In the genomic region with DNA sequence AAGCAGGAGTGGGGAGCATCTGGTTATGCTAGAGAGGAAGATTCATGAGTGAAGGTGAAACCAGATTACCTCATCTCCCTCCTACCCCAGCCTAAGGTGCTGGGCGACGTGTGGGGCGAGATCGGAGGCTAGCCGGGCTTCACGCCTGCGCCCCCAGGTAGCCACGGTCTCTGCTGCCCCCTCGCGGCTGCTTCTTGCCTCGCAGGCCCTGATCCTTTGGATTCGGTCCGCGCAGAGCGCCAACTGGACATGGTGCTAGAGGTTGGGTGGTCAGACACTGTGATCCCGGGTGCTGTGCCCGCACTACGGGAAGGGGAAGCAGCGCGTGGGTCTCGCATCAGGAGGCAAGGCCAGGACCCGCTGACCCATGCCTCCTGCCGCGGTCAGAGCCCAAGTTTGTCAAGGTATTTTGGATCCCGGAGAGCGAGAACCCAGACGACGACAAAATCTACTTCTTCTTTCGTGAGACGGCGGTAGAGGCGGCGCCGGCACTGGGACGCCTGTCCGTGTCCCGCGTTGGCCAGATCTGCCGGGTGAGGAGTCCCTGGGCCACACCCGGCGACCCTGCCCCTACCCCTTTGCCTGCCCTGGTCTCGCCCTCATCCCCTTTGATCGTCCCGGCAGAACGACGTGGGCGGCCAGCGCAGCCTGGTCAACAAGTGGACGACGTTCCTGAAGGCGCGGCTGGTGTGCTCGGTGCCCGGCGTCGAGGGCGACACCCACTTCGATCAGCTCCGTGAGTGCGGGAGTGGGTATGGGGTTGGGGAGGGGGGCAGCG, we compare ENCODE assay signal across 1 cellular context.
TF ChIP-seq lines count a peak whose summit lies in the region.

No MANE protein-coding gene starts in this region.

TF ChIP-seq in HepG2, 621 proteins besides CTCF, POLR2A, EP300 and RAD21 (continued from another document and continues in another):
- TF ChIP-seq, protein P1, sequence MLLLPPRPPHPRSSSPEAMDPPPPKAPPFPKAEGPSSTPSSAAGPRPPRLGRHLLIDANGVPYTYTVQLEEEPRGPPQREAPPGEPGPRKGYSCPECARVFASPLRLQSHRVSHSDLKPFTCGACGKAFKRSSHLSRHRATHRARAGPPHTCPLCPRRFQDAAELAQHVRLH (CRISPR knock-in tag; IDR thresholded peaks at IDR 0.05; ENCODE audit: borderline replicate concordance, low read depth), result peak; percentile 72; the same call in 1 of the 2 replicates
- no peak for TF ChIP-seq ZSCAN31 (CRISPR knock-in tag; IDR thresholded peaks at IDR 0.05; ENCODE audit: low read depth)
- TF ChIP-seq, protein P2, sequence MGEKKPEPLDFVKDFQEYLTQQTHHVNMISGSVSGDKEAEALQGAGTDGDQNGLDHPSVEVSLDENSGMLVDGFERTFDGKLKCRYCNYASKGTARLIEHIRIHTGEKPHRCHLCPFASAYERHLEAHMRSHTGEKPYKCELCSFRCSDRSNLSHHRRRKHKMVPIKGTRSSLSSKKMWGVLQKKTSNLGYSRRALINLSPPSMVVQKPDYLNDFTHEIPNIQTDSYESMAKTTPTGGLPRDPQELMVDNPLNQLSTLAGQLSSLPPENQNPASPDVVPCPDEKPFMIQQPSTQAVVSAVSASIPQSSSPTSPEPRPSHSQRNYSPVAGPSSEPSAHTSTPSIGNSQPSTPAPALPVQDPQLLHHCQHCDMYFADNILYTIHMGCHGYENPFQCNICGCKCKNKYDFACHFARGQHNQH (CRISPR knock-in tag; IDR thresholded peaks at IDR 0.05), result peak; percentile 56
- TF ChIP-seq ATF7 (IDR thresholded peaks at IDR 0.05), result peak; percentile 42; the same call in 1 of the 2 replicates
- 0 out of 2 replicates have a peak, but pooled peaks have one; percentile 7 for TF ChIP-seq ATF7 (CRISPR knock-in tag; IDR thresholded peaks at IDR 0.05)
- TF ChIP-seq HNRNPK (IDR thresholded peaks at IDR 0.05; ENCODE audit: low read depth, low read length, poor library complexity, severe bottlenecking), result peak; percentile 38
- no peak for TF ChIP-seq JUNB (CRISPR knock-in tag; IDR thresholded peaks at IDR 0.05; ENCODE audit: borderline replicate concordance)
- TF ChIP-seq, protein P3, sequence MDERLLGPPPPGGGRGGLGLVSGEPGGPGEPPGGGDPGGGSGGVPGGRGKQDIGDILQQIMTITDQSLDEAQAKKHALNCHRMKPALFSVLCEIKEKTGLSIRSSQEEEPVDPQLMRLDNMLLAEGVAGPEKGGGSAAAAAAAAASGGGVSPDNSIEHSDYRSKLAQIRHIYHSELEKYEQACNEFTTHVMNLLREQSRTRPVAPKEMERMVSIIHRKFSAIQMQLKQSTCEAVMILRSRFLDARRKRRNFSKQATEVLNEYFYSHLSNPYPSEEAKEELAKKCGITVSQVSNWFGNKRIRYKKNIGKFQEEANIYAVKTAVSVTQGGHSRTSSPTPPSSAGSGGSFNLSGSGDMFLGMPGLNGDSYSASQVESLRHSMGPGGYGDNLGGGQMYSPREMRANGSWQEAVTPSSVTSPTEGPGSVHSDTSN (CRISPR knock-in tag; IDR thresholded peaks at IDR 0.05), result no peak
- no peak for TF ChIP-seq SOX13 (IDR thresholded peaks at IDR 0.05)
- peak in 1 of 2 experiments; percentile 28; a peak in 2 of 4 replicates for TF ChIP-seq SOX13 (CRISPR knock-in tag; conservative IDR thresholded peaks at IDR 0.05 in 1 of 2, IDR thresholded peaks at IDR 0.05 in 1 of 2)
- peak; percentile 81 for TF ChIP-seq ZSCAN25 (CRISPR knock-in tag; IDR thresholded peaks at IDR 0.05)
- TF ChIP-seq MTF1 (CRISPR knock-in tag; IDR thresholded peaks at IDR 0.05), result no peak
- TF ChIP-seq CEBPG (CRISPR knock-in tag; IDR thresholded peaks at IDR 0.05), result 0 out of 2 replicates have a peak, but pooled peaks have one; percentile 19
- peak; percentile 71; the same call in 1 of the 2 replicates for TF ChIP-seq MED1 (CRISPR knock-in tag; IDR thresholded peaks at IDR 0.05)
- TF ChIP-seq, protein P4, sequence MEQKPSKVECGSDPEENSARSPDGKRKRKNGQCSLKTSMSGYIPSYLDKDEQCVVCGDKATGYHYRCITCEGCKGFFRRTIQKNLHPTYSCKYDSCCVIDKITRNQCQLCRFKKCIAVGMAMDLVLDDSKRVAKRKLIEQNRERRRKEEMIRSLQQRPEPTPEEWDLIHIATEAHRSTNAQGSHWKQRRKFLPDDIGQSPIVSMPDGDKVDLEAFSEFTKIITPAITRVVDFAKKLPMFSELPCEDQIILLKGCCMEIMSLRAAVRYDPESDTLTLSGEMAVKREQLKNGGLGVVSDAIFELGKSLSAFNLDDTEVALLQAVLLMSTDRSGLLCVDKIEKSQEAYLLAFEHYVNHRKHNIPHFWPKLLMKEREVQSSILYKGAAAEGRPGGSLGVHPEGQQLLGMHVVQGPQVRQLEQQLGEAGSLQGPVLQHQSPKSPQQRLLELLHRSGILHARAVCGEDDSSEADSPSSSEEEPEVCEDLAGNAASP (CRISPR knock-in tag; IDR thresholded peaks at IDR 0.05; ENCODE audit: borderline replicate concordance), result peak; percentile 64; the same call in 1 of the 2 replicates
- TF ChIP-seq HNRNPUL1 (IDR thresholded peaks at IDR 0.05; ENCODE audit: low read depth, low read length), result no peak
- TF ChIP-seq NFKB2 (CRISPR knock-in tag; IDR thresholded peaks at IDR 0.05; ENCODE audit: borderline replicate concordance), result no peak
- TF ChIP-seq, protein P5, sequence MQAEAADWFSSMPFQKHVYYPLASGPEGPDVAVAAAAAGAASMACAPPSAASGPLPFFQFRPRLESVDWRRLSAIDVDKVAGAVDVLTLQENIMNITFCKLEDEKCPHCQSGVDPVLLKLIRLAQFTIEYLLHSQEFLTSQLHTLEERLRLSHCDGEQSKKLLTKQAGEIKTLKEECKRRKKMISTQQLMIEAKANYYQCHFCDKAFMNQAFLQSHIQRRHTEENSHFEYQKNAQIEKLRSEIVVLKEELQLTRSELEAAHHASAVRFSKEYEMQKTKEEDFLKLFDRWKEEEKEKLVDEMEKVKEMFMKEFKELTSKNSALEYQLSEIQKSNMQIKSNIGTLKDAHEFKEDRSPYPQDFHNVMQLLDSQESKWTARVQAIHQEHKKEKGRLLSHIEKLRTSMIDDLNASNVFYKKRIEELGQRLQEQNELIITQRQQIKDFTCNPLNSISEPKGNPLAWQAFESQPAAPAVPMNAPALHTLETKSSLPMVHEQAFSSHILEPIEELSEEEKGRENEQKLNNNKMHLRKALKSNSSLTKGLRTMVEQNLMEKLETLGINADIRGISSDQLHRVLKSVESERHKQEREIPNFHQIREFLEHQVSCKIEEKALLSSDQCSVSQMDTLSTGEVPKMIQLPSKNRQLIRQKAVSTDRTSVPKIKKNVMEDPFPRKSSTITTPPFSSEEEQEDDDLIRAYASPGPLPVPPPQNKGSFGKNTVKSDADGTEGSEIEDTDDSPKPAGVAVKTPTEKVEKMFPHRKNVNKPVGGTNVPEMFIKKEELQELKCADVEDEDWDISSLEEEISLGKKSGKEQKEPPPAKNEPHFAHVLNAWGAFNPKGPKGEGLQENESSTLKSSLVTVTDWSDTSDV (CRISPR knock-in tag; IDR thresholded peaks at IDR 0.05), result no peak
- TF ChIP-seq ZNF891 (CRISPR knock-in tag; IDR thresholded peaks at IDR 0.05), result peak; percentile 43; the same call in 1 of the 2 replicates
- TF ChIP-seq ZFY (CRISPR knock-in tag; IDR thresholded peaks at IDR 0.05), result no peak
- TF ChIP-seq, protein P6, sequence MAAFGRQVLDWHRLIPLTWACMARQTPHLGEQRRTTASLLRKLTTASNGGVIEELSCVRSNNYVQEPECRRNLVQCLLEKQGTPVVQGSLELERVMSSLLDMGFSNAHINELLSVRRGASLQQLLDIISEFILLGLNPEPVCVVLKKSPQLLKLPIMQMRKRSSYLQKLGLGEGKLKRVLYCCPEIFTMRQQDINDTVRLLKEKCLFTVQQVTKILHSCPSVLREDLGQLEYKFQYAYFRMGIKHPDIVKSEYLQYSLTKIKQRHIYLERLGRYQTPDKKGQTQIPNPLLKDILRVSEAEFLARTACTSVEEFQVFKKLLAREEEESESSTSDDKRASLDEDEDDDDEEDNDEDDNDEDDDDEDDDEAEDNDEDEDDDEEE (CRISPR knock-in tag; IDR thresholded peaks at IDR 0.05), result 0 out of 2 replicates have a peak, but pooled peaks have one; percentile 42
- peak; percentile 99 for TF ChIP-seq ZBTB38 (CRISPR knock-in tag; IDR thresholded peaks at IDR 0.05)
- no peak for TF ChIP-seq AGO1 (IDR thresholded peaks at IDR 0.05; ENCODE audit: low read depth, low read length, poor library complexity, severe bottlenecking)
- 0 out of 2 replicates have a peak, but pooled peaks have one; percentile 36 for TF ChIP-seq PPARG (CRISPR knock-in tag; conservative IDR thresholded peaks at IDR 0.05)
- no peak for TF ChIP-seq ZNF552 (CRISPR knock-in tag; IDR thresholded peaks at IDR 0.05; ENCODE audit: borderline replicate concordance)
- TF ChIP-seq ZSCAN21 (CRISPR knock-in tag; IDR thresholded peaks at IDR 0.05; ENCODE audit: borderline replicate concordance), result peak; percentile 65; the same call in 1 of the 2 replicates
- no peak for TF ChIP-seq GATA4 (IDR thresholded peaks at IDR 0.05; ENCODE audit: borderline replicate concordance, low read depth)
- TF ChIP-seq TBX2 (CRISPR knock-in tag; IDR thresholded peaks at IDR 0.05; ENCODE audit: borderline replicate concordance), result peak; percentile 61; the same call in 1 of the 2 replicates
- TF ChIP-seq HDAC2 (CRISPR knock-in tag; IDR thresholded peaks at IDR 0.05), result peak; percentile 73
- TF ChIP-seq ELF1 (CRISPR knock-in tag; IDR thresholded peaks at IDR 0.05), result 0 out of 2 replicates have a peak, but pooled peaks have one; percentile 41
- TF ChIP-seq XRCC5 (optimal IDR thresholded peaks at IDR 0.05; ENCODE audit: low read length), result peak; percentile 37
- no peak for TF ChIP-seq AKAP8 (CRISPR knock-in tag; IDR thresholded peaks at IDR 0.05)
- no peak for TF ChIP-seq RBM39 (IDR thresholded peaks at IDR 0.05; ENCODE audit: low read depth, low read length, poor library complexity, severe bottlenecking)
- TF ChIP-seq, protein P7, sequence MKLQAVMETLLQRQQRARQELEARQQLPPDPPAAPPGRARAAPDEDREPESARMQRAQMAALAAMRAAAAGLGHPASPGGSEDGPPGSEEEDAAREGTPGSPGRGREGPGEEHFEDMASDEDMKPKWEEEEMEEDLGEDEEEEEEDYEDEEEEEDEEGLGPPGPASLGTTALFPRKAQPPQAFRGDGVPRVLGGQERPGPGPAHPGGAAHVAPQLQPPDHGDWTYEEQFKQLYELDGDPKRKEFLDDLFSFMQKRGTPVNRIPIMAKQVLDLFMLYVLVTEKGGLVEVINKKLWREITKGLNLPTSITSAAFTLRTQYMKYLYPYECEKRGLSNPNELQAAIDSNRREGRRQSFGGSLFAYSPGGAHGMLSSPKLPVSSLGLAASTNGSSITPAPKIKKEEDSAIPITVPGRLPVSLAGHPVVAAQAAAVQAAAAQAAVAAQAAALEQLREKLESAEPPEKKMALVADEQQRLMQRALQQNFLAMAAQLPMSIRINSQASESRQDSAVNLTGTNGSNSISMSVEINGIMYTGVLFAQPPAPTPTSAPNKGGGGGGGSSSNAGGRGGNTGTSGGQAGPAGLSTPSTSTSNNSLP (IDR thresholded peaks at IDR 0.05; ENCODE audit: low read depth, low read length), result no peak
- TF ChIP-seq, protein P8, sequence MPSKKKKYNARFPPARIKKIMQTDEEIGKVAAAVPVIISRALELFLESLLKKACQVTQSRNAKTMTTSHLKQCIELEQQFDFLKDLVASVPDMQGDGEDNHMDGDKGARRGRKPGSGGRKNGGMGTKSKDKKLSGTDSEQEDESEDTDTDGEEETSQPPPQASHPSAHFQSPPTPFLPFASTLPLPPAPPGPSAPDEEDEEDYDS (CRISPR knock-in tag; IDR thresholded peaks at IDR 0.05), result 0 out of 2 replicates have a peak, but pooled peaks have one; percentile 27
- no peak for TF ChIP-seq MAF1 (CRISPR knock-in tag; IDR thresholded peaks at IDR 0.05; ENCODE audit: borderline replicate concordance)
- no peak for TF ChIP-seq REL (CRISPR knock-in tag; conservative IDR thresholded peaks at IDR 0.05)
- TF ChIP-seq CENPT (CRISPR knock-in tag; IDR thresholded peaks at IDR 0.05; ENCODE audit: low read depth), result no peak; the same call in 1 of the 2 replicates
- no peak for TF ChIP-seq NFATC3 (CRISPR knock-in tag; IDR thresholded peaks at IDR 0.05)
- TF ChIP-seq STAG1 (CRISPR knock-in tag; IDR thresholded peaks at IDR 0.05), result peak; percentile 97
- TF ChIP-seq THAP11 (CRISPR knock-in tag; IDR thresholded peaks at IDR 0.05), result peak; percentile 71; the same call in 1 of the 2 replicates
- TF ChIP-seq ZBTB1 (CRISPR knock-in tag; IDR thresholded peaks at IDR 0.05; ENCODE audit: borderline replicate concordance), result no peak
- peak; percentile 40; the same call in 1 of the 2 replicates for TF ChIP-seq ETV5 (CRISPR knock-in tag; IDR thresholded peaks at IDR 0.05; ENCODE audit: borderline replicate concordance)
- TF ChIP-seq ZFP41 (CRISPR knock-in tag; IDR thresholded peaks at IDR 0.05; ENCODE audit: borderline replicate concordance), result no peak; the same call in 1 of the 2 replicates
- TF ChIP-seq TBX3 (IDR thresholded peaks at IDR 0.05; ENCODE audit: borderline replicate concordance), result peak; percentile 50; the same call in 1 of the 2 replicates
- TF ChIP-seq, protein P9, sequence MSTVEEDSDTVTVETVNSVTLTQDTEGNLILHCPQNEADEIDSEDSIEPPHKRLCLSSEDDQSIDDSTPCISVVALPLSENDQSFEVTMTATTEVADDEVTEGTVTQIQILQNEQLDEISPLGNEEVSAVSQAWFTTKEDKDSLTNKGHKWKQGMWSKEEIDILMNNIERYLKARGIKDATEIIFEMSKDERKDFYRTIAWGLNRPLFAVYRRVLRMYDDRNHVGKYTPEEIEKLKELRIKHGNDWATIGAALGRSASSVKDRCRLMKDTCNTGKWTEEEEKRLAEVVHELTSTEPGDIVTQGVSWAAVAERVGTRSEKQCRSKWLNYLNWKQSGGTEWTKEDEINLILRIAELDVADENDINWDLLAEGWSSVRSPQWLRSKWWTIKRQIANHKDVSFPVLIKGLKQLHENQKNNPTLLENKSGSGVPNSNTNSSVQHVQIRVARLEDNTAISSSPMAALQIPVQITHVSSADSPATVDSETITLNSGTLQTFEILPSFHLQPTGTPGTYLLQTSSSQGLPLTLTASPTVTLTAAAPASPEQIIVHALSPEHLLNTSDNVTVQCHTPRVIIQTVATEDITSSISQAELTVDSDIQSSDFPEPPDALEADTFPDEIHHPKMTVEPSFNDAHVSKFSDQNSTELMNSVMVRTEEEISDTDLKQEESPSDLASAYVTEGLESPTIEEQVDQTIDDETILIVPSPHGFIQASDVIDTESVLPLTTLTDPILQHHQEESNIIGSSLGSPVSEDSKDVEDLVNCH (CRISPR knock-in tag; IDR thresholded peaks at IDR 0.05), result no peak
- TF ChIP-seq ZNF792 (CRISPR knock-in tag; IDR thresholded peaks at IDR 0.05), result peak; percentile 96
- 0 out of 2 replicates have a peak, but pooled peaks have one; percentile 53 for TF ChIP-seq KDM5A (IDR thresholded peaks at IDR 0.05; ENCODE audit: borderline replicate concordance, low read length)
- TF ChIP-seq BCL6 (CRISPR knock-in tag; IDR thresholded peaks at IDR 0.05), result peak; percentile 45; the same call in 1 of the 2 replicates
- TF ChIP-seq RBM22 (optimal IDR thresholded peaks at IDR 0.05; ENCODE audit: low read length), result peak; percentile 80
- no peak for TF ChIP-seq TCF7L2 (IDR thresholded peaks at IDR 0.05; ENCODE audit: low read depth, low read length)
- TF ChIP-seq, protein P10, sequence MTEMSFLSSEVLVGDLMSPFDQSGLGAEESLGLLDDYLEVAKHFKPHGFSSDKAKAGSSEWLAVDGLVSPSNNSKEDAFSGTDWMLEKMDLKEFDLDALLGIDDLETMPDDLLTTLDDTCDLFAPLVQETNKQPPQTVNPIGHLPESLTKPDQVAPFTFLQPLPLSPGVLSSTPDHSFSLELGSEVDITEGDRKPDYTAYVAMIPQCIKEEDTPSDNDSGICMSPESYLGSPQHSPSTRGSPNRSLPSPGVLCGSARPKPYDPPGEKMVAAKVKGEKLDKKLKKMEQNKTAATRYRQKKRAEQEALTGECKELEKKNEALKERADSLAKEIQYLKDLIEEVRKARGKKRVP (CRISPR knock-in tag; IDR thresholded peaks at IDR 0.05), result no peak
- TF ChIP-seq, protein P11, sequence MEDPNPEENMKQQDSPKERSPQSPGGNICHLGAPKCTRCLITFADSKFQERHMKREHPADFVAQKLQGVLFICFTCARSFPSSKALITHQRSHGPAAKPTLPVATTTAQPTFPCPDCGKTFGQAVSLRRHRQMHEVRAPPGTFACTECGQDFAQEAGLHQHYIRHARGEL (CRISPR knock-in tag; IDR thresholded peaks at IDR 0.05), result no peak
